In the genomic region with DNA sequence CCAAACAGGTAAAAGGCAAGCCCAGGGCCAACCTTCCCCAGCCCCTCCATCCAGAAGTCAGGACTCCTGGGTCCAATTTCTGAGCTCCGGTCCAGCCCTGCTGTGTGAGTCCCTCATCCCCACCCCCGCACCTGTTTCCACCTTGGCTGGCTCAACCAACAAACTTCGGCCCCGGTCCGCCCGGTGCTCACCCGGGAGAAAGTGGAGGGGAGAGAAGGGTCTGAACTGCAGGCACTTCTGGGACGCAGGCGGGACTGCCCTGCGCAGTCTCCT, we compare ENCODE assay signal across 1 cellular context.
A peak's percentile ranks its signal among the peaks of the same experiment; 100 is the strongest.
TF ChIP-seq lines count a peak whose summit lies in the region.

No MANE protein-coding gene starts in this region.

TF ChIP-seq in HepG2, 621 proteins besides CTCF, POLR2A, EP300 and RAD21 (continues in another document):
- TF ChIP-seq PTBP1 (IDR thresholded peaks at IDR 0.05; ENCODE audit: low read depth, low read length, poor library complexity, severe bottlenecking) (peak; percentile 38), BRCA1 (CRISPR knock-in tag; IDR thresholded peaks at IDR 0.05) (0 out of 2 replicates have a peak, but pooled peaks have one; percentile 41), SALL1 (CRISPR knock-in tag; IDR thresholded peaks at IDR 0.05) (no peak), ZNF670 (CRISPR knock-in tag; IDR thresholded peaks at IDR 0.05; ENCODE audit: borderline replicate concordance) (peak; percentile 26; the same call in 1 of the 2 replicates), RFX5 (IDR thresholded peaks at IDR 0.05; ENCODE audit: low read depth, low read length) (peak; percentile 4; the same call in 1 of the 2 replicates), ZNF850 (CRISPR knock-in tag; conservative IDR thresholded peaks at IDR 0.05) (0 out of 2 replicates have a peak, but pooled peaks have one; percentile 21), NFATC3 (CRISPR knock-in tag; IDR thresholded peaks at IDR 0.05) (no peak), CAMTA2 (CRISPR knock-in tag; IDR thresholded peaks at IDR 0.05; ENCODE audit: borderline replicate concordance) (peak; percentile 77; the same call in 1 of the 2 replicates), REPIN1 (CRISPR knock-in tag; IDR thresholded peaks at IDR 0.05; ENCODE audit: borderline replicate concordance, low read depth) (peak; percentile 30; the same call in 1 of the 2 replicates), ZNF883 (CRISPR knock-in tag; IDR thresholded peaks at IDR 0.05; ENCODE audit: not compliant biosample characterization) (no peak), HDAC1 (CRISPR knock-in tag; IDR thresholded peaks at IDR 0.05) (peak; percentile 14; the same call in 1 of the 2 replicates), TGIF2 (CRISPR knock-in tag; IDR thresholded peaks at IDR 0.05) (peak; percentile 42; the same call in 1 of the 2 replicates), ATF7 (IDR thresholded peaks at IDR 0.05) (no peak), ATF7 (CRISPR knock-in tag; IDR thresholded peaks at IDR 0.05) (no peak), SRSF9 (IDR thresholded peaks at IDR 0.05; ENCODE audit: borderline replicate concordance, insufficient read depth, low read depth, low read length, poor library complexity, severe bottlenecking) (no peak), IRX3 (CRISPR knock-in tag; IDR thresholded peaks at IDR 0.05; ENCODE audit: borderline replicate concordance, low read depth) (no peak), ZNF264 (CRISPR knock-in tag; IDR thresholded peaks at IDR 0.05) (no peak), TEAD2 (CRISPR knock-in tag; IDR thresholded peaks at IDR 0.05) (0 out of 2 replicates have a peak, but pooled peaks have one; percentile 38), ZNF766 (CRISPR knock-in tag; IDR thresholded peaks at IDR 0.05; ENCODE audit: borderline replicate concordance) (0 out of 2 replicates have a peak, but pooled peaks have one; percentile 1), ZNF816 (CRISPR knock-in tag; IDR thresholded peaks at IDR 0.05; ENCODE audit: borderline replicate concordance) (no peak; the same call in 1 of the 2 replicates)
- TF ChIP-seq, protein P1, sequence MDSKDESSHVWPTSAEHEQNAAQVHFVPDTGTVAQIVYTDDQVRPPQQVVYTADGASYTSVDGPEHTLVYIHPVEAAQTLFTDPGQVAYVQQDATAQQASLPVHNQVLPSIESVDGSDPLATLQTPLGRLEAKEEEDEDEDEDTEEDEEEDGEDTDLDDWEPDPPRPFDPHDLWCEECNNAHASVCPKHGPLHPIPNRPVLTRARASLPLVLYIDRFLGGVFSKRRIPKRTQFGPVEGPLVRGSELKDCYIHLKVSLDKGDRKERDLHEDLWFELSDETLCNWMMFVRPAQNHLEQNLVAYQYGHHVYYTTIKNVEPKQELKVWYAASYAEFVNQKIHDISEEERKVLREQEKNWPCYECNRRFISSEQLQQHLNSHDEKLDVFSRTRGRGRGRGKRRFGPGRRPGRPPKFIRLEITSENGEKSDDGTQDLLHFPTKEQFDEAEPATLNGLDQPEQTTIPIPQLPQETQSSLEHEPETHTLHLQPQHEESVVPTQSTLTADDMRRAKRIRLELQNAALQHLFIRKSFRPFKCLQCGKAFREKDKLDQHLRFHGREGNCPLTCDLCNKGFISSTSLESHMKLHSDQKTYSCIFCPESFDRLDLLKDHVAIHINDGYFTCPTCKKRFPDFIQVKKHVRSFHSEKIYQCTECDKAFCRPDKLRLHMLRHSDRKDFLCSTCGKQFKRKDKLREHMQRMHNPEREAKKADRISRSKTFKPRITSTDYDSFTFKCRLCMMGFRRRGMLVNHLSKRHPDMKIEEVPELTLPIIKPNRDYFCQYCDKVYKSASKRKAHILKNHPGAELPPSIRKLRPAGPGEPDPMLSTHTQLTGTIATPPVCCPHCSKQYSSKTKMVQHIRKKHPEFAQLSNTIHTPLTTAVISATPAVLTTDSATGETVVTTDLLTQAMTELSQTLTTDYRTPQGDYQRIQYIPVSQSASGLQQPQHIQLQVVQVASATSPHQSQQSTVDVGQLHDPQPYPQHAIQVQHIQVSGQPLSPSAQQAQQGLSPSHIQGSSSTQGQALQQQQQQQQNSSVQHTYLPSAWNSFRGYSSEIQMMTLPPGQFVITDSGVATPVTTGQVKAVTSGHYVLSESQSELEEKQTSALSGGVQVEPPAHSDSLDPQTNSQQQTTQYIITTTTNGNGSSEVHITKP (CRISPR knock-in tag; IDR thresholded peaks at IDR 0.05; ENCODE audit: low read depth) = no peak
- TF ChIP-seq, protein P2, sequence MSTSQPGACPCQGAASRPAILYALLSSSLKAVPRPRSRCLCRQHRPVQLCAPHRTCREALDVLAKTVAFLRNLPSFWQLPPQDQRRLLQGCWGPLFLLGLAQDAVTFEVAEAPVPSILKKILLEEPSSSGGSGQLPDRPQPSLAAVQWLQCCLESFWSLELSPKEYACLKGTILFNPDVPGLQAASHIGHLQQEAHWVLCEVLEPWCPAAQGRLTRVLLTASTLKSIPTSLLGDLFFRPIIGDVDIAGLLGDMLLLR (CRISPR knock-in tag; IDR thresholded peaks at IDR 0.05) = 0 out of 2 replicates have a peak, but pooled peaks have one; percentile 26
- TF ChIP-seq, protein P3, sequence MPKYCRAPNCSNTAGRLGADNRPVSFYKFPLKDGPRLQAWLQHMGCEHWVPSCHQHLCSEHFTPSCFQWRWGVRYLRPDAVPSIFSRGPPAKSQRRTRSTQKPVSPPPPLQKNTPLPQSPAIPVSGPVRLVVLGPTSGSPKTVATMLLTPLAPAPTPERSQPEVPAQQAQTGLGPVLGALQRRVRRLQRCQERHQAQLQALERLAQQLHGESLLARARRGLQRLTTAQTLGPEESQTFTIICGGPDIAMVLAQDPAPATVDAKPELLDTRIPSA (CRISPR knock-in tag; IDR thresholded peaks at IDR 0.05; ENCODE audit: borderline replicate concordance) = no peak
- TF ChIP-seq, protein P4, sequence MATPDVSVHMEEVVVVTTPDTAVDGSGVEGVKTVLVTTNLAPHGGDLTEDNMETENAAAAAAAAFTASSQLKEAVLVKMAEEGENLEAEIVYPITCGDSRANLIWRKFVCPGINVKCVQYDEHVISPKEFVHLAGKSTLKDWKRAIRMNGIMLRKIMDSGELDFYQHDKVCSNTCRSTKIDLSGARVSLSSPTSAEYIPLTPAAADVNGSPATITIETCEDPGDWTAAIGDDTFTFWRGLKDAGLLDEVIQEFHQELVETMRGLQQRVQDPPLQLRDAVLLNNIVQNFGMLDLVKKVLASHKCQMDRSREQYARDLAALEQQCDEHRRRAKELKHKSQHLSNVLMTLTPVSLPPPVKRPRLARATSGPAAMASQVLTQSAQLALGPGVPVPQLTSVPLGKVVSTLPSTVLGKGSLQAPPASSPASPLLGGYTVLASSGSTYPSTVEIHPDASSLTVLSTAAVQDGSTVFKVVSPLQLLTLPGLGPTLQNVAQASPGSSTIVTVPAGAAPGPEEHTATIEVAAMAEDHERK (CRISPR knock-in tag; IDR thresholded peaks at IDR 0.05; ENCODE audit: low read depth) = no peak
- TF ChIP-seq, protein P5, sequence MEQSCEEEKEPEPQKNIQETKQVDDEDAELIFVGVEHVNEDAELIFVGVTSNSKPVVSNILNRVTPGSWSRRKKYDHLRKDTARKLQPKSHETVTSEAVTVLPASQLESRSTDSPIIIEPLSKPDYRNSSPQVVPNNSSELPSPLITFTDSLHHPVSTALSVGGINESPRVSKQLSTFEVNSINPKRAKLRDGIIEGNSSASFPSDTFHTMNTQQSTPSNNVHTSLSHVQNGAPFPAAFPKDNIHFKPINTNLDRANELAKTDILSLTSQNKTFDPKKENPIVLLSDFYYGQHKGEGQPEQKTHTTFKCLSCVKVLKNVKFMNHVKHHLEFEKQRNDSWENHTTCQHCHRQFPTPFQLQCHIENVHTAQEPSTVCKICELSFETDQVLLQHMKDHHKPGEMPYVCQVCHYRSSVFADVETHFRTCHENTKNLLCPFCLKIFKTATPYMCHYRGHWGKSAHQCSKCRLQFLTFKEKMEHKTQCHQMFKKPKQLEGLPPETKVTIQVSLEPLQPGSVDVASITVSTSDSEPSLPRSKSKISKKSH (CRISPR knock-in tag; IDR thresholded peaks at IDR 0.05; ENCODE audit: borderline replicate concordance) = no peak
- TF ChIP-seq, protein P6, sequence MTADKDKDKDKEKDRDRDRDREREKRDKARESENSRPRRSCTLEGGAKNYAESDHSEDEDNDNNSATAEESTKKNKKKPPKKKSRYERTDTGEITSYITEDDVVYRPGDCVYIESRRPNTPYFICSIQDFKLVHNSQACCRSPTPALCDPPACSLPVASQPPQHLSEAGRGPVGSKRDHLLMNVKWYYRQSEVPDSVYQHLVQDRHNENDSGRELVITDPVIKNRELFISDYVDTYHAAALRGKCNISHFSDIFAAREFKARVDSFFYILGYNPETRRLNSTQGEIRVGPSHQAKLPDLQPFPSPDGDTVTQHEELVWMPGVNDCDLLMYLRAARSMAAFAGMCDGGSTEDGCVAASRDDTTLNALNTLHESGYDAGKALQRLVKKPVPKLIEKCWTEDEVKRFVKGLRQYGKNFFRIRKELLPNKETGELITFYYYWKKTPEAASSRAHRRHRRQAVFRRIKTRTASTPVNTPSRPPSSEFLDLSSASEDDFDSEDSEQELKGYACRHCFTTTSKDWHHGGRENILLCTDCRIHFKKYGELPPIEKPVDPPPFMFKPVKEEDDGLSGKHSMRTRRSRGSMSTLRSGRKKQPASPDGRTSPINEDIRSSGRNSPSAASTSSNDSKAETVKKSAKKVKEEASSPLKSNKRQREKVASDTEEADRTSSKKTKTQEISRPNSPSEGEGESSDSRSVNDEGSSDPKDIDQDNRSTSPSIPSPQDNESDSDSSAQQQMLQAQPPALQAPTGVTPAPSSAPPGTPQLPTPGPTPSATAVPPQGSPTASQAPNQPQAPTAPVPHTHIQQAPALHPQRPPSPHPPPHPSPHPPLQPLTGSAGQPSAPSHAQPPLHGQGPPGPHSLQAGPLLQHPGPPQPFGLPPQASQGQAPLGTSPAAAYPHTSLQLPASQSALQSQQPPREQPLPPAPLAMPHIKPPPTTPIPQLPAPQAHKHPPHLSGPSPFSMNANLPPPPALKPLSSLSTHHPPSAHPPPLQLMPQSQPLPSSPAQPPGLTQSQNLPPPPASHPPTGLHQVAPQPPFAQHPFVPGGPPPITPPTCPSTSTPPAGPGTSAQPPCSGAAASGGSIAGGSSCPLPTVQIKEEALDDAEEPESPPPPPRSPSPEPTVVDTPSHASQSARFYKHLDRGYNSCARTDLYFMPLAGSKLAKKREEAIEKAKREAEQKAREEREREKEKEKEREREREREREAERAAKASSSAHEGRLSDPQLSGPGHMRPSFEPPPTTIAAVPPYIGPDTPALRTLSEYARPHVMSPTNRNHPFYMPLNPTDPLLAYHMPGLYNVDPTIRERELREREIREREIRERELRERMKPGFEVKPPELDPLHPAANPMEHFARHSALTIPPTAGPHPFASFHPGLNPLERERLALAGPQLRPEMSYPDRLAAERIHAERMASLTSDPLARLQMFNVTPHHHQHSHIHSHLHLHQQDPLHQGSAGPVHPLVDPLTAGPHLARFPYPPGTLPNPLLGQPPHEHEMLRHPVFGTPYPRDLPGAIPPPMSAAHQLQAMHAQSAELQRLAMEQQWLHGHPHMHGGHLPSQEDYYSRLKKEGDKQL (CRISPR knock-in tag; IDR thresholded peaks at IDR 0.05; ENCODE audit: low read depth) = no peak
- TF ChIP-seq, protein P7, sequence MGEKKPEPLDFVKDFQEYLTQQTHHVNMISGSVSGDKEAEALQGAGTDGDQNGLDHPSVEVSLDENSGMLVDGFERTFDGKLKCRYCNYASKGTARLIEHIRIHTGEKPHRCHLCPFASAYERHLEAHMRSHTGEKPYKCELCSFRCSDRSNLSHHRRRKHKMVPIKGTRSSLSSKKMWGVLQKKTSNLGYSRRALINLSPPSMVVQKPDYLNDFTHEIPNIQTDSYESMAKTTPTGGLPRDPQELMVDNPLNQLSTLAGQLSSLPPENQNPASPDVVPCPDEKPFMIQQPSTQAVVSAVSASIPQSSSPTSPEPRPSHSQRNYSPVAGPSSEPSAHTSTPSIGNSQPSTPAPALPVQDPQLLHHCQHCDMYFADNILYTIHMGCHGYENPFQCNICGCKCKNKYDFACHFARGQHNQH (CRISPR knock-in tag; IDR thresholded peaks at IDR 0.05) = peak; percentile 39; the same call in 1 of the 2 replicates
- TF ChIP-seq, protein P8, sequence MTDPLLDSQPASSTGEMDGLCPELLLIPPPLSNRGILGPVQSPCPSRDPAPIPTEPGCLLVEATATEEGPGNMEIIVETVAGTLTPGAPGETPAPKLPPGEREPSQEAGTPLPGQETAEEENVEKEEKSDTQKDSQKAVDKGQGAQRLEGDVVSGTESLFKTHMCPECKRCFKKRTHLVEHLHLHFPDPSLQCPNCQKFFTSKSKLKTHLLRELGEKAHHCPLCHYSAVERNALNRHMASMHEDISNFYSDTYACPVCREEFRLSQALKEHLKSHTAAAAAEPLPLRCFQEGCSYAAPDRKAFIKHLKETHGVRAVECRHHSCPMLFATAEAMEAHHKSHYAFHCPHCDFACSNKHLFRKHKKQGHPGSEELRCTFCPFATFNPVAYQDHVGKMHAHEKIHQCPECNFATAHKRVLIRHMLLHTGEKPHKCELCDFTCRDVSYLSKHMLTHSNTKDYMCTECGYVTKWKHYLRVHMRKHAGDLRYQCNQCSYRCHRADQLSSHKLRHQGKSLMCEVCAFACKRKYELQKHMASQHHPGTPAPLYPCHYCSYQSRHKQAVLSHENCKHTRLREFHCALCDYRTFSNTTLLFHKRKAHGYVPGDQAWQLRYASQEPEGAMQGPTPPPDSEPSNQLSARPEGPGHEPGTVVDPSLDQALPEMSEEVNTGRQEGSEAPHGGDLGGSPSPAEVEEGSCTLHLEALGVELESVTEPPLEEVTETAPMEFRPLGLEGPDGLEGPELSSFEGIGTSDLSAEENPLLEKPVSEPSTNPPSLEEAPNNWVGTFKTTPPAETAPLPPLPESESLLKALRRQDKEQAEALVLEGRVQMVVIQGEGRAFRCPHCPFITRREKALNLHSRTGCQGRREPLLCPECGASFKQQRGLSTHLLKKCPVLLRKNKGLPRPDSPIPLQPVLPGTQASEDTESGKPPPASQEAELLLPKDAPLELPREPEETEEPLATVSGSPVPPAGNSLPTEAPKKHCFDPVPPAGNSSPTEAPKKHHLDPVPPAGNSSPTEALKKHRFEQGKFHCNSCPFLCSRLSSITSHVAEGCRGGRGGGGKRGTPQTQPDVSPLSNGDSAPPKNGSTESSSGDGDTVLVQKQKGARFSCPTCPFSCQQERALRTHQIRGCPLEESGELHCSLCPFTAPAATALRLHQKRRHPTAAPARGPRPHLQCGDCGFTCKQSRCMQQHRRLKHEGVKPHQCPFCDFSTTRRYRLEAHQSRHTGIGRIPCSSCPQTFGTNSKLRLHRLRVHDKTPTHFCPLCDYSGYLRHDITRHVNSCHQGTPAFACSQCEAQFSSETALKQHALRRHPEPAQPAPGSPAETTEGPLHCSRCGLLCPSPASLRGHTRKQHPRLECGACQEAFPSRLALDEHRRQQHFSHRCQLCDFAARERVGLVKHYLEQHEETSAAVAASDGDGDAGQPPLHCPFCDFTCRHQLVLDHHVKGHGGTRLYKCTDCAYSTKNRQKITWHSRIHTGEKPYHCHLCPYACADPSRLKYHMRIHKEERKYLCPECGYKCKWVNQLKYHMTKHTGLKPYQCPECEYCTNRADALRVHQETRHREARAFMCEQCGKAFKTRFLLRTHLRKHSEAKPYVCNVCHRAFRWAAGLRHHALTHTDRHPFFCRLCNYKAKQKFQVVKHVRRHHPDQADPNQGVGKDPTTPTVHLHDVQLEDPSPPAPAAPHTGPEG (CRISPR knock-in tag; IDR thresholded peaks at IDR 0.05) = peak; percentile 36
- TF ChIP-seq, protein P9, sequence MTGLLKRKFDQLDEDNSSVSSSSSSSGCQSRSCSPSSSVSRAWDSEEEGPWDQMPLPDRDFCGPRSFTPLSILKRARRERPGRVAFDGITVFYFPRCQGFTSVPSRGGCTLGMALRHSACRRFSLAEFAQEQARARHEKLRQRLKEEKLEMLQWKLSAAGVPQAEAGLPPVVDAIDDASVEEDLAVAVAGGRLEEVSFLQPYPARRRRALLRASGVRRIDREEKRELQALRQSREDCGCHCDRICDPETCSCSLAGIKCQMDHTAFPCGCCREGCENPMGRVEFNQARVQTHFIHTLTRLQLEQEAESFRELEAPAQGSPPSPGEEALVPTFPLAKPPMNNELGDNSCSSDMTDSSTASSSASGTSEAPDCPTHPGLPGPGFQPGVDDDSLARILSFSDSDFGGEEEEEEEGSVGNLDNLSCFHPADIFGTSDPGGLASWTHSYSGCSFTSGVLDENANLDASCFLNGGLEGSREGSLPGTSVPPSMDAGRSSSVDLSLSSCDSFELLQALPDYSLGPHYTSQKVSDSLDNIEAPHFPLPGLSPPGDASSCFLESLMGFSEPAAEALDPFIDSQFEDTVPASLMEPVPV (CRISPR knock-in tag; IDR thresholded peaks at IDR 0.05) = 0 out of 2 replicates have a peak, but pooled peaks have one; percentile 59
